21 cellular contexts compared by ENCODE assay signal in genomic region chr11:18731427-18731826, GRCh38. TPM values are rescaled to one million over a fixed set of nuclear protein-coding genes. Genes with fewer than 3 reads are reported as not detected.
DNase-seq lines count a peak whose midpoint lies in the region; ATAC-seq and TF ChIP-seq lines count a peak whose summit lies in the region.
"Had no signal": no experiment of that assay in that cellular context is flagged by ENCODE, and none has a peak within 500 bp of the region (broad histone marks: within the 10 kb centered on the region; RNA-seq: fewer than 3 reads in every experiment).

No MANE protein-coding gene starts in this region.

- no peak overlapping the region for H3K4me3 Mint-ChIP-seq in effector memory CD8-positive, alpha-beta T cell
- H3K4me3 Mint-ChIP-seq: activated CD4-positive, alpha-beta memory T cell treated with anti-CD3 and anti-CD28 coated beads, Interleukin-2, amount 10 ng/mL, durations not matched to agents 7 days and 5 days; activated naive CD8-positive, alpha-beta T cell treated with anti-CD3 and anti-CD28 coated beads, Interleukin-2, amount 10 ng/mL, durations not matched to agents 7 days and 5 days had no signal

- H4K20me1 ChIP-seq in DOHH2 (ENCODE audit: control insufficient read depth, insufficient read depth, low read depth, low read length): no peaks in the 10 kb centered on the region

- ATAC-seq in GM18909 (IDR thresholded peaks at IDR 0.05; ENCODE audit: poor library complexity, unreplicated experiment) (peak; percentile 17), HG03378 (IDR thresholded peaks at IDR 0.05; ENCODE audit: unreplicated experiment) (peak; percentile 16)
- ATAC-seq in effector memory CD8-positive, alpha-beta T cell (replicated peaks): no peak

- peak overlapping the region; percentile 26 for H3K4me2 ChIP-seq in DOHH2 (ENCODE audit: low read length)

- DNase-seq in effector memory CD8-positive, alpha-beta T cell: no peak
- DNase-seq in sigmoid colon: no peak
- DNase-seq in activated CD8-positive, alpha-beta memory T cell treated with anti-CD3 and anti-CD28 coated beads for 24 hours: no peak
- no peak for DNase-seq in stimulated activated CD4-positive, alpha-beta T cell treated with anti-CD3 and anti-CD28 coated beads, Interleukin-1b, Interleukin-23, amount 100 ng/mL, for 48 hours
- no peak for DNase-seq in dedifferentiated amniotic fluid mesenchymal stem cell (ENCODE audit: extremely low spot score)
- DNase-seq: cortex of kidney, esophagus squamous epithelium, NCI-H187 treated with DMSO at 0.1 percent for 48 hours, NCI-H524 treated with DMSO at 0.1 percent for 48 hours had no signal

- H3K4me1 ChIP-seq in DOHH2 (ENCODE audit: control insufficient read depth, low read length): peaks cover 14% of the 10 kb centered on the region
- no peaks in the 10 kb centered on the region for H3K4me1 ChIP-seq in sigmoid colon
- H3K4me1 ChIP-seq: ascending aorta, pancreas had no signal

- H3K27ac Mint-ChIP-seq in effector memory CD8-positive, alpha-beta T cell: peak overlapping the region; percentile 39 to 50
- H3K27ac Mint-ChIP-seq: activated CD4-positive, alpha-beta memory T cell treated with anti-CD3 and anti-CD28 coated beads, Interleukin-2, amount 10 ng/mL, durations not matched to agents 7 days and 5 days; activated naive CD8-positive, alpha-beta T cell treated with anti-CD3 and anti-CD28 coated beads, Interleukin-2, amount 10 ng/mL, durations not matched to agents 7 days and 5 days had no signal

- no peak overlapping the region for H3K4me3 ChIP-seq in DOHH2 (ENCODE audit: low read length)
- H3K4me3 ChIP-seq in sigmoid colon: no peak overlapping the region
- H3K4me3 ChIP-seq: ascending aorta, cardiac muscle cell, esophagus squamous epithelium, pancreas, SJCRH30 had no signal

- no peaks in the 10 kb centered on the region for H3K9me2 ChIP-seq in DOHH2 (replicated peaks; ENCODE audit: control insufficient read depth, low read length)

- H3K9me3 ChIP-seq in DOHH2 (ENCODE audit: control insufficient read depth, insufficient read depth, low read length) (no peaks in the 10 kb centered on the region), sigmoid colon (no peaks in the 10 kb centered on the region)
- H3K9me3 ChIP-seq: ascending aorta, esophagus squamous epithelium, pancreas, SJCRH30 had no signal

- H3K9me3 Mint-ChIP-seq in effector memory CD8-positive, alpha-beta T cell: no peaks in the 10 kb centered on the region
- H3K9me3 Mint-ChIP-seq: activated CD4-positive, alpha-beta memory T cell treated with anti-CD3 and anti-CD28 coated beads, Interleukin-2, amount 10 ng/mL, durations not matched to agents 7 days and 5 days; activated naive CD8-positive, alpha-beta T cell treated with anti-CD3 and anti-CD28 coated beads, Interleukin-2, amount 10 ng/mL, durations not matched to agents 7 days and 5 days had no signal

- H3K27ac ChIP-seq in DOHH2 (ENCODE audit: low read depth, low read length): no peak overlapping the region
- no peak overlapping the region for H3K27ac ChIP-seq in sigmoid colon
- H3K27ac ChIP-seq: ascending aorta, cardiac muscle cell, esophagus squamous epithelium, pancreas, SJCRH30 had no signal

- TF ChIP-seq CTCF in DOHH2 (IDR thresholded peaks at IDR 0.05; ENCODE audit: low read depth, low read length, poor library complexity, severe bottlenecking) (no peak), sigmoid colon (IDR thresholded peaks at IDR 0.05) (no peak)

- WGBS in sigmoid colon, 2 donors: 82 to 87% methylated on average over 3 of the region's 3 CpGs

- no peaks in the 10 kb centered on the region for H3K79me2 ChIP-seq in DOHH2 (ENCODE audit: control insufficient read depth, low read length)

- H3K4me1 Mint-ChIP-seq in effector memory CD8-positive, alpha-beta T cell (ENCODE audit: low read depth in 2 of 2): peaks cover 4 to 6% of the 10 kb centered on the region in 2 donors

- no peaks in the 10 kb centered on the region for H3K27me3 ChIP-seq in DOHH2 (ENCODE audit: control insufficient read depth, low read length)
- no peaks in the 10 kb centered on the region for H3K27me3 ChIP-seq in sigmoid colon
- H3K27me3 ChIP-seq: ascending aorta, cardiac muscle cell, pancreas, SJCRH30 had no signal

- no peaks in the 10 kb centered on the region for H3F3A ChIP-seq in DOHH2 (ENCODE audit: control insufficient read depth, insufficient read depth)

- intact Hi-C loops in sigmoid colon (cut with DNase I): loop anchor here (5.0 kb wide), 2 partner anchors 34 to 204 kb away; partner anchors contain the start of genes TMEM86A and TSG101

- TF ChIP-seq EP300 in sigmoid colon (IDR thresholded peaks at IDR 0.05): no peak

- peaks cover 0 to 19% of the 10 kb centered on the region in 2 donors for H3K27me3 Mint-ChIP-seq in effector memory CD8-positive, alpha-beta T cell
- H3K27me3 Mint-ChIP-seq: activated naive CD8-positive, alpha-beta T cell treated with anti-CD3 and anti-CD28 coated beads, Interleukin-2, amount 10 ng/mL, durations not matched to agents 7 days and 5 days had no signal

- H3K36me3 ChIP-seq in DOHH2 (ENCODE audit: control insufficient read depth, low read length) (no peaks in the 10 kb centered on the region), sigmoid colon (no peaks in the 10 kb centered on the region)
- H3K36me3 ChIP-seq: ascending aorta, cardiac muscle cell, esophagus squamous epithelium, pancreas, SJCRH30 had no signal

- TF ChIP-seq POLR2A in sigmoid colon (IDR thresholded peaks at IDR 0.05): no peak

- peaks cover 2% of the 10 kb centered on the region for H3K36me3 Mint-ChIP-seq in effector memory CD8-positive, alpha-beta T cell (ENCODE audit: insufficient read depth)
- H3K36me3 Mint-ChIP-seq: activated naive CD8-positive, alpha-beta T cell treated with anti-CD3 and anti-CD28 coated beads, Interleukin-2, amount 10 ng/mL, durations not matched to agents 7 days and 5 days had no signal

RNA-seq across cellular contexts. Expression of gene IGSF22, which starts 5.4 kb away (rescaled TPM):
- total RNA-seq in sigmoid colon: not detected
- polyA plus RNA-seq in sigmoid colon: under 1 TPM in 2 of 3 donors, not detected in 1; 0.46 to 0.52 TPM
- total RNA-seq: A673, ascending aorta, M059J, subcutaneous adipose tissue had no signal

RNA-seq across cellular contexts. Expression of gene TMEM86A, which starts 32.8 kb away (rescaled TPM):
- total RNA-seq in sigmoid colon: 1 to 10 TPM; 3.7 to 5.3 (median 4.8) TPM
- polyA plus RNA-seq in sigmoid colon: 1 to 10 TPM; 1.7 to 3.0 (median 2.3) TPM
